In the genomic region with DNA sequence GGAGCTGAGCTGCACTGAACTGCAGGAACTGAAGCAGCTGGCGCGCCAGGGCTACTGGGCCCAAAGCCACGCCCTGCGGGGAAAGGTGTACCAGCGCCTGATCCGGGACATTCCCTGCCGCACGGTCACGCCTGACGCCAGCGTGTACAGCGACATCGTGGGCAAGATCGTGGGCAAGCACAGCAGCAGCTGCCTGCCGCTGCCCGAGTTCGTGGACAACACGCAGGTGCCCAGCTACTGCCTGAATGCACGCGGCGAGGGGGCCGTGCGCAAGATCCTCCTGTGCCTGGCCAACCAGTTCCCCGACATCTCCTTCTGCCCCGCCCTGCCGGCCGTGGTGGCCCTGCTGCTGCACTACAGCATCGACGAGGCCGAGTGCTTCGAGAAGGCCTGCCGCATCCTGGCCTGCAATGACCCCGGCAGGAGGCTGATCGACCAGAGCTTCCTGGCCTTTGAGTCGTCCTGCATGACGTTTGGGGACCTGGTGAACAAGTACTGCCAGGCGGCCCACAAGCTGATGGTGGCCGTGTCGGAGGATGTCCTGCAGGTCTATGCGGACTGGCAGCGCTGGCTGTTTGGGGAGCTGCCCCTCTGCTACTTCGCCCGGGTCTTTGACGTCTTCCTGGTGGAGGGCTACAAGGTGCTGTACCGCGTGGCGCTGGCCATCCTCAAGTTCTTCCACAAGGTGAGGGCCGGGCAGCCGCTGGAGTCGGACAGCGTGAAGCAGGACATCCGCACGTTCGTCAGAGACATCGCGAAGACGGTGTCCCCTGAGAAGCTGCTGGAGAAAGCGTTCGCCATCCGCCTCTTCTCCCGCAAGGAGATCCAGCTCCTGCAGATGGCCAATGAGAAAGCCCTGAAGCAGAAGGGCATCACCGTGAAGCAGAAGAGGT, we compare ENCODE assay signal across 15 cellular contexts. TPM values are rescaled to one million over a fixed set of nuclear protein-coding genes. Genes with fewer than 3 reads are reported as not detected.
"Had no signal": no experiment of that assay in that cellular context is flagged by ENCODE, and none has a peak within 500 bp of the region (broad histone marks: within the 10 kb centered on the region; RNA-seq: fewer than 3 reads in every experiment).

No MANE protein-coding gene starts in this region.

- H3K27me3 ChIP-seq: right lobe of liver had no signal

- DNase-seq: activated CD4-positive, alpha-beta T cell treated with anti-CD3 and anti-CD28 coated beads, Interleukin-2, amount 50 U/mL, for 1 hour; activated CD8-positive, alpha-beta memory T cell treated with anti-CD3 and anti-CD28 coated beads for 24 hours; activated naive CD4-positive, alpha-beta T cell; activated naive CD8-positive, alpha-beta T cell treated with anti-CD3 and anti-CD28 coated beads, Interleukin-2, amount 10 ng/mL, durations not matched to agents 7 days and 5 days; mesenchymal stem cell; stimulated activated naive CD8-positive, alpha-beta T cell treated with anti-CD3 and anti-CD28 coated beads, Interleukin-15, amount 100 ng/mL, for 72 hours had no signal

- H3K27ac Mint-ChIP-seq: activated naive CD8-positive, alpha-beta T cell treated with anti-CD3 and anti-CD28 coated beads, Interleukin-2, amount 10 ng/mL, durations not matched to agents 7 days and 5 days; natural killer cell treated with Interleukin-12 subunit alpha and Interleukin-12 subunit beta and Interleukin-15 and Interleukin-18, amount 100 ng/mL, for 72 hours; stimulated activated naive CD8-positive, alpha-beta T cell treated with anti-CD3 and anti-CD28 coated beads, Interleukin-15, amount 100 ng/mL, for 72 hours had no signal

- H3K36me3 Mint-ChIP-seq: activated naive CD8-positive, alpha-beta T cell treated with anti-CD3 and anti-CD28 coated beads, Interleukin-2, amount 10 ng/mL, durations not matched to agents 7 days and 5 days; natural killer cell treated with Interleukin-12 subunit alpha and Interleukin-12 subunit beta and Interleukin-15 and Interleukin-18, amount 100 ng/mL, for 72 hours had no signal

- H3K27ac ChIP-seq: epithelial cell of prostate, thoracic aorta had no signal

- H3K9me3 Mint-ChIP-seq: activated naive CD8-positive, alpha-beta T cell treated with anti-CD3 and anti-CD28 coated beads, Interleukin-2, amount 10 ng/mL, durations not matched to agents 7 days and 5 days; natural killer cell treated with Interleukin-12 subunit alpha and Interleukin-12 subunit beta and Interleukin-15 and Interleukin-18, amount 100 ng/mL, for 72 hours; stimulated activated naive CD8-positive, alpha-beta T cell treated with anti-CD3 and anti-CD28 coated beads, Interleukin-15, amount 100 ng/mL, for 72 hours had no signal

- H3K4me3 ChIP-seq: prostate gland, right lobe of liver, thoracic aorta had no signal

- ATAC-seq: activated CD4-positive, CD25-positive, alpha-beta regulatory T cell treated with anti-CD3 and anti-CD28 coated beads, Interleukin-2, amount 50 U/mL, for 24 hours; natural killer cell treated with Interleukin-12 subunit alpha and Interleukin-12 subunit beta and Interleukin-15 and Interleukin-18, amount 100 ng/mL, for 72 hours; stimulated activated naive CD8-positive, alpha-beta T cell treated with anti-CD3 and anti-CD28 coated beads, Interleukin-15, amount 100 ng/mL, for 72 hours had no signal

- H3K4me3 Mint-ChIP-seq: activated naive CD8-positive, alpha-beta T cell treated with anti-CD3 and anti-CD28 coated beads, Interleukin-2, amount 10 ng/mL, durations not matched to agents 7 days and 5 days; natural killer cell treated with Interleukin-12 subunit alpha and Interleukin-12 subunit beta and Interleukin-15 and Interleukin-18, amount 100 ng/mL, for 72 hours; stimulated activated naive CD8-positive, alpha-beta T cell treated with anti-CD3 and anti-CD28 coated beads, Interleukin-15, amount 100 ng/mL, for 72 hours had no signal

- H3K36me3 ChIP-seq: prostate gland, right lobe of liver, thoracic aorta had no signal

- H3K9me3 ChIP-seq: prostate gland, right lobe of liver, thoracic aorta had no signal

- H3K4me1 Mint-ChIP-seq: activated naive CD8-positive, alpha-beta T cell treated with anti-CD3 and anti-CD28 coated beads, Interleukin-2, amount 10 ng/mL, durations not matched to agents 7 days and 5 days; stimulated activated naive CD8-positive, alpha-beta T cell treated with anti-CD3 and anti-CD28 coated beads, Interleukin-15, amount 100 ng/mL, for 72 hours had no signal

- H3K27me3 Mint-ChIP-seq: activated naive CD8-positive, alpha-beta T cell treated with anti-CD3 and anti-CD28 coated beads, Interleukin-2, amount 10 ng/mL, durations not matched to agents 7 days and 5 days; natural killer cell treated with Interleukin-12 subunit alpha and Interleukin-12 subunit beta and Interleukin-15 and Interleukin-18, amount 100 ng/mL, for 72 hours; stimulated activated naive CD8-positive, alpha-beta T cell treated with anti-CD3 and anti-CD28 coated beads, Interleukin-15, amount 100 ng/mL, for 72 hours had no signal

RNA-seq across cellular contexts. Expression of gene NTN3, which starts 25.4 kb away (rescaled TPM):
- total RNA-seq: activated naive CD8-positive, alpha-beta T cell treated with anti-CD3 and anti-CD28 coated beads, Interleukin-2, amount 10 ng/mL, durations not matched to agents 7 days and 5 days; bronchial epithelial cell; natural killer cell treated with Interleukin-12 subunit alpha and Interleukin-12 subunit beta and Interleukin-15 and Interleukin-18, amount 100 ng/mL, for 72 hours had no signal

RNA-seq across cellular contexts. Expression of gene CEMP1, which starts 34.7 kb away (rescaled TPM):
- total RNA-seq: bronchial epithelial cell; dermis microvascular lymphatic vessel endothelial cell; natural killer cell treated with Interleukin-12 subunit alpha and Interleukin-12 subunit beta and Interleukin-15 and Interleukin-18, amount 100 ng/mL, for 72 hours; urinary bladder had no signal
